In the genomic region with DNA sequence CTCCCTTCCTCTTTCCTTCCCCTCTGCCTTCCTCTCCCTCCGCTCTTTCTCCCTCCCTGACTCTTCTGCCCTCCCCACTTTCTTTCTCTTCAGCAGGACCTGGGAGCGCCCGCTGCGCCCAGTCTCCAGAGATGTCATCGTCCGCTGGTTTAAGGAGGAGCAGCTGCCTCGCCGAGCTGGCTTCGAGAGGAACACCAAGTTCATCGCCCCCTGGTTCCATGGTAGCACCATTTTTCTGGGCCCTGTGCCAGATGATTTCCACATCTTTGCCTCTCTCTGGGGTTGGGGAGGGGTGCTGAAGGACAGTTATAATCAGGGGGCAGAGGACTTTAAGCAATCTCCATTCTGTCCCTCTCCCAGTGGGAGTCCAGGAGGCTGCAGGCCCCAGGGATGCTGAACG, we compare ENCODE assay signal across 22 cellular contexts.
DNase-seq lines count a peak whose midpoint lies in the region; ATAC-seq and TF ChIP-seq lines count a peak whose summit lies in the region.
"Had no signal": no experiment of that assay in that cellular context is flagged by ENCODE, and none has a peak within 500 bp of the region (broad histone marks: within the 10 kb centered on the region; RNA-seq: fewer than 3 reads in every experiment).

No MANE protein-coding gene starts in this region.

- H3K4me3 Mint-ChIP-seq in GM23338 = no peak overlapping the region
- H3K4me3 Mint-ChIP-seq: CD8-positive, alpha-beta memory T cell; T-cell had no signal

- no peak for TF ChIP-seq POLR2A in right lobe of liver (IDR thresholded peaks at IDR 0.05)

- intact Hi-C loops in right lobe of liver (cut with DNase I) = no loop called here

- H3K27me3 ChIP-seq in GM23338 (ENCODE audit: insufficient read depth) = no peaks in the 10 kb centered on the region
- H3K27me3 ChIP-seq in right lobe of liver = no peaks in the 10 kb centered on the region

- H3K36me3 Mint-ChIP-seq in GM23338 (ENCODE audit: low read depth) = no peaks in the 10 kb centered on the region
- H3K36me3 Mint-ChIP-seq: CD8-positive, alpha-beta memory T cell; T-cell had no signal

- no peaks in the 10 kb centered on the region for H3F3A ChIP-seq in GM23338 (replicated peaks; ENCODE audit: low read depth)

- H3K27ac ChIP-seq in GM23338 (ENCODE audit: low read depth) (no peak overlapping the region), right lobe of liver (no peak overlapping the region)
- H3K27ac ChIP-seq: C4-2B, HL-60, KMS-11, SJCRH30 had no signal

- DNase-seq in NCI-H524 (lab: John Stamatoyannopoulos, UW) = peak; percentile 75 to 77
- DNase-seq in NCI-H524 treated with DMSO at 0.1 percent for 48 hours (lab: John Stamatoyannopoulos, UW) = no peak
- no peak for DNase-seq in GM23338 (ENCODE audit: low spot score)
- DNase-seq in OCI-M1 (lab: John Stamatoyannopoulos, UW) = peak; percentile 9
- DNase-seq in right lobe of liver = peak in 1 of 3 donors; percentile 51
- DNase-seq in GM10266 (ENCODE audit: extremely low spot score) = no peak
- DNase-seq: AML-193; Calu3; CD8-positive, alpha-beta memory T cell; MV-4-11; NCI-H1694; NCI-H2081; NCI-H774; SJCRH30; T-cell had no signal

- no peaks in the 10 kb centered on the region; the same call in 2 of the 3 replicates for H3K9me3 Mint-ChIP-seq in GM23338

- TF ChIP-seq CTCF in GM23338 (conservative IDR thresholded peaks at IDR 0.05; ENCODE audit: low read depth in 2 of 2) (no peak), right lobe of liver (IDR thresholded peaks at IDR 0.05) (no peak), GM10266 (IDR thresholded peaks at IDR 0.05; ENCODE audit: control insufficient read depth, insufficient read depth, low read depth, missing control alignments) (no peak)

- no peaks in the 10 kb centered on the region; the same call in 2 of the 3 replicates for H3K4me1 Mint-ChIP-seq in GM23338
- H3K4me1 Mint-ChIP-seq: CD8-positive, alpha-beta memory T cell had no signal

- no peaks in the 10 kb centered on the region for H3K4me1 ChIP-seq in GM23338 (ENCODE audit: insufficient read depth)
- H3K4me1 ChIP-seq in right lobe of liver = no peaks in the 10 kb centered on the region
- H3K4me1 ChIP-seq: HAP-1, SJCRH30 had no signal

- no peaks in the 10 kb centered on the region for H3K9me3 ChIP-seq in right lobe of liver
- H3K9me3 ChIP-seq: HAP-1, SJCRH30 had no signal

- no peaks in the 10 kb centered on the region for H3K79me2 ChIP-seq in GM23338 (replicated peaks; ENCODE audit: insufficient read depth)

- no peaks in the 10 kb centered on the region for H4K20me1 ChIP-seq in GM23338 (replicated peaks; ENCODE audit: insufficient read depth)

- ATAC-seq in GM23338 (no peak), right lobe of liver (peak in 3 of 4 donors; percentile 35 to 48 (median 40)), HG03378 (IDR thresholded peaks at IDR 0.05; ENCODE audit: unreplicated experiment) (no peak), HG03439 (IDR thresholded peaks at IDR 0.05; ENCODE audit: unreplicated experiment) (no peak)
- ATAC-seq: GM12878, T-cell had no signal

- H3K9me2 ChIP-seq in GM23338 (ENCODE audit: insufficient read depth) = 0 out of 2 replicates have a peak, but pooled peaks cover 3% of the 10 kb centered on the region

- no peak overlapping the region for H3K4me3 ChIP-seq in GM23338
- no peak overlapping the region for H3K4me3 ChIP-seq in right lobe of liver
- H3K4me3 ChIP-seq: GM12878, HAP-1, SJCRH30 had no signal

- no peak overlapping the region for H3K4me2 ChIP-seq in GM23338
- H3K4me2 ChIP-seq: KMS-11 had no signal

- WGBS in right lobe of liver (ENCODE audit: insufficient coverage, low coverage, low lambda C conversion rate, missing lambda C conversion rate) = 51% methylated on average over 10 of the region's 11 CpGs

- H3K36me3 ChIP-seq in GM23338 (ENCODE audit: insufficient read depth) = no peaks in the 10 kb centered on the region
- H3K36me3 ChIP-seq in right lobe of liver = no peaks in the 10 kb centered on the region
- H3K36me3 ChIP-seq: HAP-1, SJCRH30 had no signal

- peaks cover 3% of the 10 kb centered on the region for H3K27me3 Mint-ChIP-seq in GM23338 (ENCODE audit: insufficient read depth, low read depth, poor library complexity)

- no peak overlapping the region for H3K27ac Mint-ChIP-seq in GM23338
- H3K27ac Mint-ChIP-seq: CD8-positive, alpha-beta memory T cell had no signal

- H2AFZ ChIP-seq in GM23338 = 0 out of 2 replicates have a peak overlapping the region, but pooled peaks have one; percentile 56

TF ChIP-seq in GM23338, 12 proteins besides CTCF, POLR2A, EP300 and RAD21 (continues in another document):
- TF ChIP-seq EZH2phosphoT487 (IDR thresholded peaks at IDR 0.05; ENCODE audit: unreplicated experiment) = no peak
- TF ChIP-seq ZNF331 (CRISPR knock-in tag; IDR thresholded peaks at IDR 0.05; ENCODE audit: low read depth) = no peak
- TF ChIP-seq, protein P1, sequence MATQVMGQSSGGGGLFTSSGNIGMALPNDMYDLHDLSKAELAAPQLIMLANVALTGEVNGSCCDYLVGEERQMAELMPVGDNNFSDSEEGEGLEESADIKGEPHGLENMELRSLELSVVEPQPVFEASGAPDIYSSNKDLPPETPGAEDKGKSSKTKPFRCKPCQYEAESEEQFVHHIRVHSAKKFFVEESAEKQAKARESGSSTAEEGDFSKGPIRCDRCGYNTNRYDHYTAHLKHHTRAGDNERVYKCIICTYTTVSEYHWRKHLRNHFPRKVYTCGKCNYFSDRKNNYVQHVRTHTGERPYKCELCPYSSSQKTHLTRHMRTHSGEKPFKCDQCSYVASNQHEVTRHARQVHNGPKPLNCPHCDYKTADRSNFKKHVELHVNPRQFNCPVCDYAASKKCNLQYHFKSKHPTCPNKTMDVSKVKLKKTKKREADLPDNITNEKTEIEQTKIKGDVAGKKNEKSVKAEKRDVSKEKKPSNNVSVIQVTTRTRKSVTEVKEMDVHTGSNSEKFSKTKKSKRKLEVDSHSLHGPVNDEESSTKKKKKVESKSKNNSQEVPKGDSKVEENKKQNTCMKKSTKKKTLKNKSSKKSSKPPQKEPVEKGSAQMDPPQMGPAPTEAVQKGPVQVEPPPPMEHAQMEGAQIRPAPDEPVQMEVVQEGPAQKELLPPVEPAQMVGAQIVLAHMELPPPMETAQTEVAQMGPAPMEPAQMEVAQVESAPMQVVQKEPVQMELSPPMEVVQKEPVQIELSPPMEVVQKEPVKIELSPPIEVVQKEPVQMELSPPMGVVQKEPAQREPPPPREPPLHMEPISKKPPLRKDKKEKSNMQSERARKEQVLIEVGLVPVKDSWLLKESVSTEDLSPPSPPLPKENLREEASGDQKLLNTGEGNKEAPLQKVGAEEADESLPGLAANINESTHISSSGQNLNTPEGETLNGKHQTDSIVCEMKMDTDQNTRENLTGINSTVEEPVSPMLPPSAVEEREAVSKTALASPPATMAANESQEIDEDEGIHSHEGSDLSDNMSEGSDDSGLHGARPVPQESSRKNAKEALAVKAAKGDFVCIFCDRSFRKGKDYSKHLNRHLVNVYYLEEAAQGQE (IDR thresholded peaks at IDR 0.05; ENCODE audit: unreplicated experiment) = no peak
- TF ChIP-seq EZH2 (IDR thresholded peaks at IDR 0.05; ENCODE audit: low read depth, unreplicated experiment) = no peak
- TF ChIP-seq JUNB (IDR thresholded peaks at IDR 0.05; ENCODE audit: unreplicated experiment) = no peak

Comparison
In these comparisons a context has a peak if more than half of its experiments do, and no peak if none do; other contexts are left out.
1. DNase-seq: peak in NCI-H524 (2 of 2) and OCI-M1 (single experiment); none in NCI-H524 treated with DMSO at 0.1 percent for 48 hours (single experiment), GM23338 (single experiment) and GM10266 (single experiment).
2. ATAC-seq: peak in right lobe of liver (3 of 4); none in GM23338 (single experiment), HG03378 (single experiment) and HG03439 (single experiment).